7 cellular contexts compared by ENCODE assay signal in genomic region chr12:112107728-112108447, GRCh38. TPM values are rescaled to one million over a fixed set of nuclear protein-coding genes. Genes with fewer than 3 reads are reported as not detected.
A peak's percentile ranks its signal among the peaks of the same experiment; 100 is the strongest.
DNase-seq lines count a peak whose midpoint lies in the region; ATAC-seq and TF ChIP-seq lines count a peak whose summit lies in the region.

No MANE protein-coding gene starts in this region.

- DNase-seq in Jurkat, Clone E6-1 (ENCODE audit: low read depth, low spot score): peak; percentile 65
- DNase-seq in activated CD8-positive, alpha-beta memory T cell treated with anti-CD3 and anti-CD28 coated beads, Interleukin-2, amount 50 U/mL, for 48 hours: peak; percentile 70
- DNase-seq in glutamatergic neuron (peak; percentile 74), pons (ENCODE audit: low spot score) (peak; percentile 37)

- peaks cover 8% of the 10 kb centered on the region for H3K27me3 Mint-ChIP-seq in glutamatergic neuron (ENCODE audit: unreplicated experiment)

- TF ChIP-seq CTCF in GM12875 (IDR thresholded peaks at IDR 0.05; ENCODE audit: borderline replicate concordance, insufficient read depth, low read depth, low read length): no peak
- TF ChIP-seq CTCF in glutamatergic neuron (IDR thresholded peaks at IDR 0.05; ENCODE audit: partially characterized antibody, unreplicated experiment): no peak

- H3K4me3 Mint-ChIP-seq in glutamatergic neuron (ENCODE audit: unreplicated experiment): peak overlapping the region; percentile 97

- H3K9me3 Mint-ChIP-seq in glutamatergic neuron (ENCODE audit: unreplicated experiment): peaks cover 5% of the 10 kb centered on the region

- peak overlapping the region; percentile 81 for H3K4me3 ChIP-seq in GM12875 (ENCODE audit: low read depth, low read length)
- peak overlapping the region; percentile 100 for H3K4me3 ChIP-seq in Jurkat, Clone E6-1 (ENCODE audit: low read length)

- H3K4me1 Mint-ChIP-seq in glutamatergic neuron (ENCODE audit: low read depth, unreplicated experiment): peaks cover 9% of the 10 kb centered on the region

- no peaks in the 10 kb centered on the region for H3K36me3 Mint-ChIP-seq in glutamatergic neuron (ENCODE audit: unreplicated experiment)

- ATAC-seq in HG02970 (IDR thresholded peaks at IDR 0.05; ENCODE audit: low FRiP score, unreplicated experiment): no peak
- ATAC-seq in GM21786 (IDR thresholded peaks at IDR 0.05; ENCODE audit: unreplicated experiment): no peak

- peak overlapping the region; percentile 96 for H3K27ac Mint-ChIP-seq in glutamatergic neuron (ENCODE audit: unreplicated experiment)

RNA-seq across cellular contexts. Expression of gene NAA25, which starts 0.7 kb away (rescaled TPM):
- 14.2 TPM for polyA plus RNA-seq in Jurkat, Clone E6-1 (2012; ENCODE audit: insufficient read depth, insufficient read length)
- total RNA-seq in glutamatergic neuron (ENCODE audit: unreplicated experiment): 34.8 TPM

RNA-seq across cellular contexts. Expression of gene TRAFD1, which starts 17.5 kb away (rescaled TPM):
- polyA plus RNA-seq in Jurkat, Clone E6-1 (2012; ENCODE audit: insufficient read depth, insufficient read length): 16.3 TPM
- 36.8 TPM for total RNA-seq in glutamatergic neuron (ENCODE audit: unreplicated experiment)
